Comparison of ENCODE assay signal across 8 cellular contexts in the genomic region with DNA sequence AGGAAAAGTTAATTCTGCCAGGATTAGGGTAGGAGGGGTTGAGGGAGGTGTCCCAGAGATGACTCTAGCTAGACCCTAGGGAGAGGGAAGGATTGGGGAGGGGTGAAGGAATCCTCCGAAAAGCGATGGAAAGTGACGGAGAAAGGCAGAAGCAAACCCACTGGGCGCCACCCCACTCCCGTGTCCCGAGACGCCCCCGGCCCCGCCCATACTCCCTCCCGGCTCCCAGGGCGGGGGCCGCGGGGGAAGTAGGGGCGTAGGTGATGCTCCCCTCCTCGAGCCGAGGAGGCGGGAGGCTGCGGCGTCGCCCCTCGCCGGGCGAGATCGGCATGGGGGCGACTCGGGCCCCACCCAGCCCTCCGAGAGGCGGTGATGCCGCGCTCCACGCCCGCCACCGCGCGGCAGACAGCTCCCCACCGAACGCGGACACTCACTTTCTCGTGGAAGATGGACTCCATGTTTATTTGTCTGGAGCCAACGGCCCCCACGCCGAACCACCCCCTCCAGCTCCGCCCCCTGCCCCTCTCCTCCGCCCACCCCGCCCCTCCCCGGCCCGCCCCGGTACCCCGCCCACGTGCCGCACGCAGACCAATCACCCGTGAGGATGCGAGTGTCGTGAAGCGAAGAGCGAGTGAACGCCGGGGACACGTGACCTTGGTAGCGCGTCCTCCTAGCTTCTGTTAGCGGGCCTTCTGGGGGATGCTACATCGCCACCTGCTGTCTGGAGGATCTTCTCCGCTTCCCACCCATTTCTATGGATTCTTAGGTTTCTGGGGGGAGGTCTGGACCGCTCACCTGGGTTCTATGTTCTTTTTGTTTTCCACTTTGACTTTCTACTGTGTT. TPM values are rescaled to one million over a fixed set of nuclear protein-coding genes. Genes with fewer than 3 reads are reported as not detected.
A peak's percentile ranks its signal among the peaks of the same experiment; 100 is the strongest.
DNase-seq lines count a peak whose midpoint lies in the region; ATAC-seq and TF ChIP-seq lines count a peak whose summit lies in the region.

A gene (minus strand): TSS at position 488 of the 843 bp plus-strand sequence. CDS start 30 bp downstream, at position 458.

- H3K4me2 ChIP-seq in osteoblast (ENCODE audit: insufficient read depth, low read length) = peak within 1 kb of the TSS; percentile 79

- peak; percentile 78 for ATAC-seq in HG02588 (IDR thresholded peaks at IDR 0.05; ENCODE audit: unreplicated experiment)
- peak; percentile 95 for ATAC-seq in SK-N-SH treated with all-trans-retinoic acid at 6 μM for 48 hours
- ATAC-seq in activated naive CD4-positive, alpha-beta T cell treated with anti-CD3 and anti-CD28 coated beads, Interleukin-2, amount 50 U/mL, for 72 hours = peak; percentile 96 to 97
- peak; percentile 89 for ATAC-seq in thoracic aorta (ENCODE audit: insufficient number of reproducible peaks, low FRiP score, low read depth)

- TF ChIP-seq CTCF in glutamatergic neuron (IDR thresholded peaks at IDR 0.05; ENCODE audit: partially characterized antibody, unreplicated experiment) (no peak), osteoblast (IDR thresholded peaks at IDR 0.05; ENCODE audit: extremely low read depth, low read depth, low read length) (peak; percentile 80), thoracic aorta (IDR thresholded peaks at IDR 0.05) (peak; percentile 61)

- H4K20me1 ChIP-seq in osteoblast (ENCODE audit: insufficient read depth, low read length) = peaks cover 14% of the 10 kb centered on the region

- H3K36me3 Mint-ChIP-seq in activated naive CD4-positive, alpha-beta T cell treated with anti-CD3 and anti-CD28 coated beads, Interleukin-2, amount 50 U/mL, for 72 hours = peaks cover 0 to 6% of the 10 kb centered on the region in 2 donors
- no peaks in the 10 kb centered on the region for H3K36me3 Mint-ChIP-seq in glutamatergic neuron (ENCODE audit: unreplicated experiment)

- peak; percentile 47 for TF ChIP-seq POLR2A in GM10847 (IDR thresholded peaks at IDR 0.05; ENCODE audit: extremely low read depth, insufficient read length)

- H3K36me3 ChIP-seq in osteoblast (ENCODE audit: insufficient read depth, low read length) (no peaks in the 10 kb centered on the region), thoracic aorta (no peaks in the 10 kb centered on the region)

- peaks cover 37% of the 10 kb centered on the region for H3K79me2 ChIP-seq in osteoblast (ENCODE audit: insufficient read depth, low read length)

- peak within 1 kb of the TSS; percentile 91 to 96 for H3K27ac Mint-ChIP-seq in activated naive CD4-positive, alpha-beta T cell treated with anti-CD3 and anti-CD28 coated beads, Interleukin-2, amount 50 U/mL, for 72 hours
- peak within 1 kb of the TSS; percentile 93 for H3K27ac Mint-ChIP-seq in glutamatergic neuron (ENCODE audit: unreplicated experiment)

- no peaks in the 10 kb centered on the region for H3K9me3 Mint-ChIP-seq in activated naive CD4-positive, alpha-beta T cell treated with anti-CD3 and anti-CD28 coated beads, Interleukin-2, amount 50 U/mL, for 72 hours
- peaks cover 2% of the 10 kb centered on the region for H3K9me3 Mint-ChIP-seq in glutamatergic neuron (ENCODE audit: unreplicated experiment)

- H3K4me3 ChIP-seq in osteoblast (ENCODE audit: insufficient read depth, low read length) (peak within 1 kb of the TSS; percentile 78), thoracic aorta (peak within 1 kb of the TSS; percentile 99)

- peak within 1 kb of the TSS; percentile 82 for H3K27ac ChIP-seq in osteoblast (ENCODE audit: low read depth, low read length)
- H3K27ac ChIP-seq in thoracic aorta = peak within 1 kb of the TSS; percentile 94 to 97

- DNase-seq in NCI-H1092 (lab: John Stamatoyannopoulos, UW) = peak; percentile 97
- DNase-seq in activated naive CD4-positive, alpha-beta T cell treated with anti-CD3 and anti-CD28 coated beads, Interleukin-2, amount 50 U/mL, for 72 hours (ENCODE audit: low spot score in 2 of 2) = peak; percentile 91 to 95
- DNase-seq in glutamatergic neuron = peak; percentile 94
- peak; percentile 98 for DNase-seq in osteoblast (ENCODE audit: insufficient read length, low spot score, missing footprints)
- peak; percentile 90 for DNase-seq in thoracic aorta (ENCODE audit: low spot score)

- H3K9me3 ChIP-seq in osteoblast (ENCODE audit: low read depth, low read length) = no peaks in the 10 kb centered on the region
- H3K9me3 ChIP-seq in thoracic aorta = no peaks in the 10 kb centered on the region

- peaks cover 3% of the 10 kb centered on the region for H3K4me1 Mint-ChIP-seq in glutamatergic neuron (ENCODE audit: low read depth, unreplicated experiment)

- H3K4me1 ChIP-seq in osteoblast (ENCODE audit: insufficient read depth, low read length) (peaks cover 7% of the 10 kb centered on the region), thoracic aorta (ENCODE audit: control insufficient read depth in 1 of 2, low read depth in 2 of 2) (peaks cover 18 to 33% of the 10 kb centered on the region in 2 donors)

- peak within 1 kb of the TSS; percentile 81 for H2AFZ ChIP-seq in osteoblast (ENCODE audit: low read length)

- H3K27me3 ChIP-seq in osteoblast (ENCODE audit: insufficient read depth, low read length) (no peaks in the 10 kb centered on the region), thoracic aorta (replicated peaks; ENCODE audit: insufficient read depth) (no peaks in the 10 kb centered on the region)

- peak within 1 kb of the TSS; percentile 100 for H3K4me3 Mint-ChIP-seq in glutamatergic neuron (ENCODE audit: unreplicated experiment)

- peaks cover 5% of the 10 kb centered on the region for H3K27me3 Mint-ChIP-seq in glutamatergic neuron (ENCODE audit: unreplicated experiment)

TF ChIP-seq in SK-N-SH treated with all-trans-retinoic acid at 6 μM for 48 hours, 23 proteins besides CTCF, POLR2A, EP300 and RAD21:
- no peak for TF ChIP-seq RARB (CRISPR knock-in tag; IDR thresholded peaks at IDR 0.05)
- TF ChIP-seq, protein P1, sequence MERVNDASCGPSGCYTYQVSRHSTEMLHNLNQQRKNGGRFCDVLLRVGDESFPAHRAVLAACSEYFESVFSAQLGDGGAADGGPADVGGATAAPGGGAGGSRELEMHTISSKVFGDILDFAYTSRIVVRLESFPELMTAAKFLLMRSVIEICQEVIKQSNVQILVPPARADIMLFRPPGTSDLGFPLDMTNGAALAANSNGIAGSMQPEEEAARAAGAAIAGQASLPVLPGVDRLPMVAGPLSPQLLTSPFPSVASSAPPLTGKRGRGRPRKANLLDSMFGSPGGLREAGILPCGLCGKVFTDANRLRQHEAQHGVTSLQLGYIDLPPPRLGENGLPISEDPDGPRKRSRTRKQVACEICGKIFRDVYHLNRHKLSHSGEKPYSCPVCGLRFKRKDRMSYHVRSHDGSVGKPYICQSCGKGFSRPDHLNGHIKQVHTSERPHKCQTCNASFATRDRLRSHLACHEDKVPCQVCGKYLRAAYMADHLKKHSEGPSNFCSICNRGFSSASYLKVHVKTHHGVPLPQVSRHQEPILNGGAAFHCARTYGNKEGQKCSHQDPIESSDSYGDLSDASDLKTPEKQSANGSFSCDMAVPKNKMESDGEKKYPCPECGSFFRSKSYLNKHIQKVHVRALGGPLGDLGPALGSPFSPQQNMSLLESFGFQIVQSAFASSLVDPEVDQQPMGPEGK (CRISPR knock-in tag; IDR thresholded peaks at IDR 0.05; ENCODE audit: borderline replicate concordance) = peak; percentile 92
- peak; percentile 43; the same call in 1 of the 2 replicates for TF ChIP-seq ZNF70 (CRISPR knock-in tag; IDR thresholded peaks at IDR 0.05)

RNA-seq across cellular contexts. Expression of the gene that starts here (rescaled TPM):
- 10 to 100 TPM; 35.5 to 45.3 TPM for total RNA-seq in activated naive CD4-positive, alpha-beta T cell treated with anti-CD3 and anti-CD28 coated beads, Interleukin-2, amount 50 U/mL, for 72 hours
- total RNA-seq in glutamatergic neuron (ENCODE audit: unreplicated experiment) (39.8 TPM), osteoblast (24.6 and 28.9 TPM in 2 replicates), thoracic aorta (10 to 100 TPM; 76.9 to 95.9 TPM)

Comparison
In these comparisons a context has a peak if more than half of its experiments do, and no peak if none do; other contexts are left out.
1. Peak in every context shown above with its lines: DNase-seq, ATAC-seq, H3K4me3 ChIP-seq and H3K27ac ChIP-seq.